In the genomic region with DNA sequence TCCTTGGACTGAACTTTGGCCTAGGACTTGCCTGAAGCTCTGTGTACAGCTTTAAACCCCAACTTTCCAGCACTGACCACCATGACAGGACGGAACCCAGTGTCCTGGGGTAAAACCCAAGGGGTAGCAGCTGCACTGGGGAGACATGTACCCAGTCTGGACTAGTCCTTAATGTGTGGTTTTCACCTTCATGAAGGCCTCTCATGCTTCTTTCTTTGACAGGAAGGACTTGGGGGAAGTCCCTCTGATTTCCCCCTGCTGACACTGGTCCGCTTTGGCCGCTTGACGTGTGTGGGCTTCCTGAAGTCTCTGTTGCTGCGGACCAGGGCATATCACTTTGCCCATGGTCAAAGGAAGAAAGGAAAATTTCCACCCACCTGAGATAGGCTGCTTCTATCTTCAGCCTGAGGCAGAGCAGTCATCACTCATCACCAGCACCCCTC, we compare ENCODE assay signal across 12 cellular contexts.
DNase-seq lines count a peak whose midpoint lies in the region; ATAC-seq and TF ChIP-seq lines count a peak whose summit lies in the region.
"Had no signal": no experiment of that assay in that cellular context is flagged by ENCODE, and none has a peak within 500 bp of the region (broad histone marks: within the 10 kb centered on the region; RNA-seq: fewer than 3 reads in every experiment).

No MANE protein-coding gene starts in this region.

- peaks cover 1% of the 10 kb centered on the region for H3K36me3 Mint-ChIP-seq in activated CD4-positive, alpha-beta T cell treated with anti-CD3 and anti-CD28 coated beads for 36 hours (ENCODE audit: low read depth)
- no peaks in the 10 kb centered on the region for H3K36me3 Mint-ChIP-seq in activated CD4-positive, alpha-beta T cell treated with anti-CD3 and anti-CD28 coated beads, Interleukin-2, amount 10 ng/mL, durations not matched to agents 24 days and 14 days (ENCODE audit: low read depth)
- H3K36me3 Mint-ChIP-seq in Caco-2 (ENCODE audit: insufficient read depth, unreplicated experiment): no peaks in the 10 kb centered on the region
- H3K36me3 Mint-ChIP-seq in neural progenitor cell: no peaks in the 10 kb centered on the region

- H3K27me3 ChIP-seq in smooth muscle cell (ENCODE audit: low read depth) (no peaks in the 10 kb centered on the region), Caco-2 (replicated peaks; ENCODE audit: control insufficient read depth, insufficient read depth, low read length) (no peaks in the 10 kb centered on the region), neural progenitor cell (no peaks in the 10 kb centered on the region)
- H3K27me3 ChIP-seq: cardiac muscle cell, upper lobe of left lung had no signal

- intact Hi-C loops in activated CD4-positive, alpha-beta T cell treated with anti-CD3 and anti-CD28 coated beads for 36 hours (cut with DNase I, micrococcal nuclease): loop anchor here in 1 of 2 experiments (5.0 kb wide), 1 partner anchor 664 kb away; no protein-coding TSS in a partner anchor
- intact Hi-C loops in activated CD4-positive, alpha-beta T cell treated with anti-CD3 and anti-CD28 coated beads, Interleukin-2, amount 10 ng/mL, durations not matched to agents 24 days and 14 days (cut with micrococcal nuclease): loop anchor here (5.0 kb wide), 1 partner anchor 664 kb away; no protein-coding TSS in a partner anchor
- intact Hi-C loops in Caco-2 (cut with micrococcal nuclease; ENCODE audit: unreplicated experiment): no loop called here

- no peak overlapping the region for H3K4me3 Mint-ChIP-seq in activated CD4-positive, alpha-beta T cell treated with anti-CD3 and anti-CD28 coated beads for 36 hours
- H3K4me3 Mint-ChIP-seq in activated CD4-positive, alpha-beta T cell treated with anti-CD3 and anti-CD28 coated beads, Interleukin-2, amount 10 ng/mL, durations not matched to agents 24 days and 14 days: no peak overlapping the region
- H3K4me3 Mint-ChIP-seq in Caco-2 (ENCODE audit: unreplicated experiment): no peak overlapping the region
- no peak overlapping the region for H3K4me3 Mint-ChIP-seq in neural progenitor cell

- H3K4me3 ChIP-seq in smooth muscle cell (no peak overlapping the region), Caco-2 (ENCODE audit: low read depth, low read length) (no peak overlapping the region), neural progenitor cell (no peak overlapping the region)
- H3K4me3 ChIP-seq: cardiac muscle cell, upper lobe of left lung had no signal

- H3K4me1 Mint-ChIP-seq in activated CD4-positive, alpha-beta T cell treated with anti-CD3 and anti-CD28 coated beads for 36 hours: peaks cover 36% of the 10 kb centered on the region
- H3K4me1 Mint-ChIP-seq in activated CD4-positive, alpha-beta T cell treated with anti-CD3 and anti-CD28 coated beads, Interleukin-2, amount 10 ng/mL, durations not matched to agents 24 days and 14 days: peaks cover 15% of the 10 kb centered on the region
- H3K4me1 Mint-ChIP-seq in Caco-2 (ENCODE audit: low read depth, unreplicated experiment): no peaks in the 10 kb centered on the region
- peaks cover 4% of the 10 kb centered on the region for H3K4me1 Mint-ChIP-seq in neural progenitor cell

- ATAC-seq in activated CD4-positive, alpha-beta T cell treated with anti-CD3 and anti-CD28 coated beads for 36 hours: peak; percentile 21
- ATAC-seq in GM21825 (IDR thresholded peaks at IDR 0.05; ENCODE audit: unreplicated experiment) (peak; percentile 55), HG03571 (IDR thresholded peaks at IDR 0.05; ENCODE audit: unreplicated experiment) (peak; percentile 53)

- no peaks in the 10 kb centered on the region for H3K9me3 ChIP-seq in smooth muscle cell (replicated peaks; ENCODE audit: low read depth)
- H3K9me3 ChIP-seq in Caco-2: no peaks in the 10 kb centered on the region
- H3K9me3 ChIP-seq in neural progenitor cell (ENCODE audit: low read depth): no peaks in the 10 kb centered on the region
- H3K9me3 ChIP-seq: upper lobe of left lung had no signal

- peaks cover 5% of the 10 kb centered on the region for H3F3A ChIP-seq in smooth muscle cell (ENCODE audit: low read depth)
- H3F3A ChIP-seq in neural progenitor cell (ENCODE audit: low read depth): no peaks in the 10 kb centered on the region

- DNase-seq in activated CD4-positive, alpha-beta T cell treated with anti-CD3 and anti-CD28 coated beads for 36 hours: no peak
- no peak for DNase-seq in activated CD4-positive, alpha-beta T cell treated with anti-CD3 and anti-CD28 coated beads, Interleukin-2, amount 10 ng/mL, durations not matched to agents 24 days and 14 days
- DNase-seq in smooth muscle cell (lab: John Stamatoyannopoulos, UW; ENCODE audit: unreplicated experiment): no peak
- DNase-seq in Caco-2: no peak
- no peak for DNase-seq in NCI-H1092 (lab: John Stamatoyannopoulos, UW)
- no peak for DNase-seq in neural progenitor cell (ENCODE audit: low spot score)
- DNase-seq: NCI-H345 had no signal

- 98% methylated on average over 5 of the region's 5 CpGs for WGBS in smooth muscle cell (ENCODE audit: low lambda C conversion rate)

- no peaks in the 10 kb centered on the region for H3K79me2 ChIP-seq in smooth muscle cell (ENCODE audit: low read depth)
- no peaks in the 10 kb centered on the region for H3K79me2 ChIP-seq in neural progenitor cell (ENCODE audit: low read depth)

- peak overlapping the region; percentile 10 for H3K4me2 ChIP-seq in smooth muscle cell
- no peak overlapping the region for H3K4me2 ChIP-seq in neural progenitor cell

- H3K36me3 ChIP-seq in smooth muscle cell (ENCODE audit: low read depth) (no peaks in the 10 kb centered on the region), Caco-2 (ENCODE audit: control insufficient read depth, insufficient read depth, low read length) (no peaks in the 10 kb centered on the region; the same call in 1 of the 2 replicates), neural progenitor cell (no peaks in the 10 kb centered on the region)
- H3K36me3 ChIP-seq: cardiac muscle cell, upper lobe of left lung had no signal

- H3K9me3 Mint-ChIP-seq in activated CD4-positive, alpha-beta T cell treated with anti-CD3 and anti-CD28 coated beads for 36 hours (ENCODE audit: low read depth): no peaks in the 10 kb centered on the region
- H3K9me3 Mint-ChIP-seq in activated CD4-positive, alpha-beta T cell treated with anti-CD3 and anti-CD28 coated beads, Interleukin-2, amount 10 ng/mL, durations not matched to agents 24 days and 14 days: no peaks in the 10 kb centered on the region
- H3K9me3 Mint-ChIP-seq in Caco-2 (ENCODE audit: unreplicated experiment): no peaks in the 10 kb centered on the region
- H3K9me3 Mint-ChIP-seq in neural progenitor cell: no peaks in the 10 kb centered on the region

- CTCF ChIA-PET in activated CD4-positive, alpha-beta T cell treated with anti-CD3 and anti-CD28 coated beads for 36 hours (lab: Charles Lee): interaction anchor here (0.6 to 1.1 kb wide), 3 partner anchors 9 to 459 kb away, joined by 3 to 4 read pairs (median 3); no protein-coding TSS in a partner anchor
- CTCF ChIA-PET in Caco-2 (lab: Charles Lee): no interaction called here

- H2AFZ ChIP-seq in smooth muscle cell (ENCODE audit: low read depth): no peak overlapping the region
- no peak overlapping the region for H2AFZ ChIP-seq in neural progenitor cell (replicated peaks)

- no peaks in the 10 kb centered on the region for H3K27me3 Mint-ChIP-seq in activated CD4-positive, alpha-beta T cell treated with anti-CD3 and anti-CD28 coated beads for 36 hours
- no peaks in the 10 kb centered on the region for H3K27me3 Mint-ChIP-seq in activated CD4-positive, alpha-beta T cell treated with anti-CD3 and anti-CD28 coated beads, Interleukin-2, amount 10 ng/mL, durations not matched to agents 24 days and 14 days
- H3K27me3 Mint-ChIP-seq in Caco-2 (ENCODE audit: insufficient read depth, unreplicated experiment) (no peaks in the 10 kb centered on the region), neural progenitor cell (ENCODE audit: insufficient read depth, low read depth) (peaks cover 2% of the 10 kb centered on the region)

- POLR2A ChIA-PET in activated CD4-positive, alpha-beta T cell treated with anti-CD3 and anti-CD28 coated beads for 36 hours (lab: Charles Lee): no interaction called here
- POLR2A ChIA-PET in Caco-2 (lab: Charles Lee): interaction anchor here (0.6 kb wide), 1 partner anchor 139 kb away, joined by 4 read pairs; no protein-coding TSS in a partner anchor

- peak overlapping the region; percentile 24 for H3K27ac Mint-ChIP-seq in activated CD4-positive, alpha-beta T cell treated with anti-CD3 and anti-CD28 coated beads for 36 hours
- H3K27ac Mint-ChIP-seq in activated CD4-positive, alpha-beta T cell treated with anti-CD3 and anti-CD28 coated beads, Interleukin-2, amount 10 ng/mL, durations not matched to agents 24 days and 14 days: no peak overlapping the region
- no peak overlapping the region for H3K27ac Mint-ChIP-seq in Caco-2 (ENCODE audit: unreplicated experiment)
- H3K27ac Mint-ChIP-seq in neural progenitor cell: no peak overlapping the region

- no peak overlapping the region for H3K9ac ChIP-seq in smooth muscle cell (ENCODE audit: low read depth)
- H3K9ac ChIP-seq in neural progenitor cell: no peak overlapping the region

- H4K20me1 ChIP-seq in smooth muscle cell (ENCODE audit: low read depth): no peaks in the 10 kb centered on the region
- H4K20me1 ChIP-seq in neural progenitor cell (ENCODE audit: low read depth): no peaks in the 10 kb centered on the region

- no peaks in the 10 kb centered on the region for H3K4me1 ChIP-seq in smooth muscle cell (ENCODE audit: low read depth)
- no peaks in the 10 kb centered on the region for H3K4me1 ChIP-seq in Caco-2
- H3K4me1 ChIP-seq in neural progenitor cell: no peaks in the 10 kb centered on the region

- BruUV-seq in Caco-2 (replicated peaks; lab: Mats Ljungman, UMichigan): no TSS peak

- H3K27ac ChIP-seq in smooth muscle cell (ENCODE audit: low read depth): peak overlapping the region; percentile 13
- H3K27ac ChIP-seq in neural progenitor cell: no peak overlapping the region
- H3K27ac ChIP-seq: 22Rv1, cardiac muscle cell, upper lobe of left lung had no signal

- TF ChIP-seq CTCF in smooth muscle cell (IDR thresholded peaks at IDR 0.05; ENCODE audit: borderline replicate concordance, insufficient read depth, poor library complexity, severe bottlenecking) (no peak), Caco-2 (IDR thresholded peaks at IDR 0.05; ENCODE audit: insufficient read depth in 1 of 2, low read depth in 1 of 2, low read length in 1 of 2, severe bottlenecking in 1 of 2, unreplicated experiment in 1 of 2) (no peak), neural progenitor cell (IDR thresholded peaks at IDR 0.05) (no peak)
